ENCODE assay signal across 9 cellular contexts in the genomic region with DNA sequence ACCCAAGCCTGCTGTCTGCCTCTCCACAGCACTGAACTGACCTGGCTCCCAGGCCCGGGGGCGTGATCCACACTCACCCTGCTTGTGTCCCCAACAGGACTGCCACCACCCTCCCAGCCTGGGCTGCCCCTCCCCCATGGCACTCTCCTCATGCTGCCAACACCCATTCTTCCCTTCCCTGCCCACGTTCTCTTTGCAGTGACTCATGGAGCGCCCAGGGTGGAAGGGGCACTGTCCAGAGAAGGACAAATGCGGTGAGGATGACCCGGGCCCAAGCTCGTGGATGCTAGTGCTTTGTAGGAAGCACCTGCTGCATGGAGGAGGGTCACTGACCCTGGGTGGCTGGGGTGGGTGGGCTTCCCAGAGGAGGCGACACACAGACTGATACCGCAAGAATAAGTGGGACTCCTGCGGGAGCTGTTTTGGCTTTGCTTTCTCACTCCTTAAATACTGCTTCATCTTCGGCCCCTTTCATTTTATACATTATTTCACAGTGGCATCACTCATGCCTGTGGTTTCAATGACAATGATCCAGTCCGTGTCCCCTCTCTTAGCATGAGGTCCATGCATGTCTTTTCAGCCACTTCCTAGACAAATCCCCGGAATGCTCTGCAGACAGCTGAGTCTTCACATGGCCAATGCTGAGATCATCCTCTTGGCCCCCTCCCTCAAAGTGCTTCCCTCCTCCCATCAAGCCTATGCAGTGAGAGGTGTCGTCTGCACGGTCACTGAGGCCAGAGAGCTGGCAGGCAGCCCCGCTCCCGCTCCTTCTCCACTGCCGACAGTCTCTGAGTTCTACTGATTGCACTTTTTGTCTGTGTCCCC. TPM values are rescaled to one million over a fixed set of nuclear protein-coding genes. Genes with fewer than 3 reads are reported as not detected.
A peak's percentile ranks its signal among the peaks of the same experiment; 100 is the strongest.
DNase-seq lines count a peak whose midpoint lies in the region; ATAC-seq and TF ChIP-seq lines count a peak whose summit lies in the region.
"Had no signal": no experiment of that assay in that cellular context is flagged by ENCODE, and none has a peak within 500 bp of the region (broad histone marks: within the 10 kb centered on the region; RNA-seq: fewer than 3 reads in every experiment).

No MANE protein-coding gene starts in this region.

- DNase-seq in activated effector memory CD4-positive, alpha-beta T cell treated with anti-CD3 and anti-CD28 coated beads, Interleukin-2, amount 50 U/mL, for 16 hours, result peak; percentile 74
- no peak for DNase-seq in activated effector memory CD4-positive, alpha-beta T cell treated with Interleukin-2 at 50 U/mL for 16 hours
- DNase-seq in OCI-LY7 (ENCODE audit: low spot score), result no peak
- no peak for DNase-seq in tibial nerve (ENCODE audit: low spot score in 2 of 2)
- no peak for DNase-seq in SW 1271 (lab: John Stamatoyannopoulos, UW)
- DNase-seq in SIG-M5 treated with dmso at 0.1 percent for 504 hours (lab: John Stamatoyannopoulos, UW; ENCODE audit: unreplicated experiment), result no peak

- peak overlapping the region; percentile 83 for H3K27ac ChIP-seq in OCI-LY7 (ENCODE audit: low read depth, low read length, poor library complexity, severe bottlenecking)
- peak overlapping the region in 3 of 4 donors; percentile 50 to 80 (median 54) for H3K27ac ChIP-seq in tibial nerve

- H4K20me1 ChIP-seq in OCI-LY7 (ENCODE audit: insufficient read depth, low read length), result no peaks in the 10 kb centered on the region

- H3K9me3 ChIP-seq in OCI-LY7 (ENCODE audit: low read length) (no peaks in the 10 kb centered on the region), tibial nerve (no peaks in the 10 kb centered on the region)

- TF ChIP-seq CTCF in OCI-LY7 (conservative IDR thresholded peaks at IDR 0.05; ENCODE audit: low read length) (no peak), tibial nerve (IDR thresholded peaks at IDR 0.05) (no peak)

- no peak for TF ChIP-seq POLR2A in tibial nerve (IDR thresholded peaks at IDR 0.05)

- POLR2A ChIA-PET in OCI-LY7 (lab: Charles Lee), result interaction anchor here (0.6 to 1.4 kb wide), 3 partner anchors 18 to 115 kb away, joined by 3 read pairs; no protein-coding TSS in a partner anchor

- H3K4me3 ChIP-seq in OCI-LY7 (ENCODE audit: low read depth, low read length, poor library complexity, severe bottlenecking), result peak overlapping the region; percentile 37
- H3K4me3 ChIP-seq in tibial nerve, result no peak overlapping the region
- H3K4me3 ChIP-seq: cardiac muscle cell had no signal

- ATAC-seq in esophagus mucosa, result peak; percentile 77
- ATAC-seq in HG02884 (IDR thresholded peaks at IDR 0.05; ENCODE audit: unreplicated experiment), result no peak

- no TSS peak for BruUV-seq in OCI-LY7 (replicated peaks; lab: Mats Ljungman, UMichigan)

- 54 to 56% methylated on average over 18 of the region's 18 CpGs for WGBS in tibial nerve, 2 donors

- intact Hi-C loops in OCI-LY7 (cut with micrococcal nuclease; ENCODE audit: unreplicated experiment), result loop anchor here (5.0 kb wide), 1 partner anchor 53 kb away; no protein-coding TSS in a partner anchor

- H3K27me3 ChIP-seq in tibial nerve, result no peaks in the 10 kb centered on the region
- H3K27me3 ChIP-seq: cardiac muscle cell had no signal

- H3K79me2 ChIP-seq in OCI-LY7 (ENCODE audit: insufficient read depth, low read depth, low read length), result no peaks in the 10 kb centered on the region

- H3K36me3 ChIP-seq in OCI-LY7 (ENCODE audit: insufficient read depth, low read length) (no peaks in the 10 kb centered on the region), tibial nerve (no peaks in the 10 kb centered on the region)
- H3K36me3 ChIP-seq: cardiac muscle cell had no signal

- no peaks in the 10 kb centered on the region for H3K9me2 ChIP-seq in OCI-LY7 (ENCODE audit: insufficient read depth, low read length)

- CTCF ChIA-PET in OCI-LY7 (lab: Charles Lee; ENCODE audit: unreplicated experiment), result no interaction called here

- H3K4me1 ChIP-seq in OCI-LY7 (ENCODE audit: insufficient read depth, low read length, poor library complexity, severe bottlenecking), result peaks cover 26% of the 10 kb centered on the region
- peaks cover 0 to 22% (median 10%) of the 10 kb centered on the region in 4 donors for H3K4me1 ChIP-seq in tibial nerve

- H2AFZ ChIP-seq in OCI-LY7 (ENCODE audit: low read length), result peak overlapping the region; percentile 79

- no peak for TF ChIP-seq EP300 in tibial nerve (IDR thresholded peaks at IDR 0.05)

- peak overlapping the region; percentile 71 for H3K4me2 ChIP-seq in OCI-LY7 (ENCODE audit: low read length)

RNA-seq across cellular contexts. Expression of a gene that starts 17.6 kb away (rescaled TPM):
- 0.51 and 1.3 TPM in 2 replicates for total RNA-seq in OCI-LY7 (2014; rRNA removed; shearing (Covaris generic))
- total RNA-seq in OCI-LY7 (2022), result 2.0 and 2.2 TPM in 2 replicates
- 12.6 TPM for total RNA-seq in esophagus mucosa
- total RNA-seq in tibial nerve, result 1 to 10 TPM in 2 of 4 donors, under 1 TPM in 2; 0.78 to 1.5 (median 1.0) TPM
